27 cellular contexts compared by ENCODE assay signal in genomic region chr1:118921994-118922393, GRCh38.
"Had no signal": no experiment of that assay in that cellular context is flagged by ENCODE, and none has a peak within 500 bp of the region (broad histone marks: within the 10 kb centered on the region; RNA-seq: fewer than 3 reads in every experiment).

No MANE protein-coding gene starts in this region.

- H3K4me1 Mint-ChIP-seq: natural killer cell; neural crest cell; stimulated activated naive CD8-positive, alpha-beta T cell treated with anti-CD3 and anti-CD28 coated beads, Interleukin-15, amount 100 ng/mL, for 72 hours had no signal

- H3K9ac ChIP-seq: parathyroid adenoma had no signal

- H3K9me3 ChIP-seq: gastrocnemius medialis, heart left ventricle, suprapubic skin, transverse colon, upper lobe of right lung, uterus had no signal

- H3K27me3 ChIP-seq: gastrocnemius medialis, heart left ventricle, hepatocyte, suprapubic skin, transverse colon, upper lobe of right lung, uterus had no signal

- H3K9me3 Mint-ChIP-seq: memory B cell, neural crest cell had no signal

- H3K4me3 ChIP-seq: gastrocnemius medialis, heart left ventricle, hepatocyte, lung, smooth muscle cell, suprapubic skin, transverse colon, upper lobe of right lung, uterus had no signal

- H3K4me1 ChIP-seq: gastrocnemius medialis, heart left ventricle, parathyroid adenoma, suprapubic skin, transverse colon, upper lobe of right lung, uterus had no signal

- H3K79me2 ChIP-seq: hepatocyte, parathyroid adenoma had no signal

- H2AFZ ChIP-seq: hepatocyte, parathyroid adenoma had no signal

- DNase-seq: cortex of kidney; effector memory CD8-positive, alpha-beta T cell; foreskin fibroblast; gastrocnemius medialis; heart left ventricle; kidney; natural killer cell; stimulated activated CD4-positive, alpha-beta T cell treated with anti-CD3 and anti-CD28 coated beads, Interleukin-12 subunit alpha, Interleukin-12 subunit beta, amount 100 ng/mL, for 4 hours; stimulated activated CD4-positive, alpha-beta T cell treated with anti-CD3 and anti-CD28 coated beads, Interleukin-1b, Interleukin-23, amount 100 ng/mL, for 48 hours; stimulated activated CD4-positive, alpha-beta T cell treated with anti-CD3 and anti-CD28 coated beads, Interleukin-4, amount 100 ng/mL, for 1 hour; stimulated activated CD8-positive, alpha-beta memory T cell treated with anti-CD3 and anti-CD28 coated beads, Interleukin-4, amount 100 ng/mL, for 48 hours; stimulated activated naive CD4-positive, alpha-beta T cell; stimulated activated naive CD8-positive, alpha-beta T cell treated with anti-CD3 and anti-CD28 coated beads, Interleukin-15, amount 100 ng/mL, for 72 hours; transverse colon; upper lobe of right lung; uterus had no signal

- H3K36me3 Mint-ChIP-seq: memory B cell, natural killer cell had no signal

- H3K4me3 Mint-ChIP-seq: effector memory CD8-positive, alpha-beta T cell; memory B cell; natural killer cell; neural crest cell; stimulated activated naive CD8-positive, alpha-beta T cell treated with anti-CD3 and anti-CD28 coated beads, Interleukin-15, amount 100 ng/mL, for 72 hours had no signal

- H3K36me3 ChIP-seq: heart left ventricle, suprapubic skin, transverse colon, upper lobe of right lung, uterus had no signal

- H3K27ac Mint-ChIP-seq: effector memory CD8-positive, alpha-beta T cell; memory B cell; natural killer cell; progenitor cell of endocrine pancreas; stimulated activated naive CD8-positive, alpha-beta T cell treated with anti-CD3 and anti-CD28 coated beads, Interleukin-15, amount 100 ng/mL, for 72 hours had no signal

- FAIRE-seq: endometrium, kidney had no signal

- H3K4me2 ChIP-seq: hepatocyte, smooth muscle cell had no signal

- H3K27ac ChIP-seq: heart left ventricle, hepatocyte, parathyroid adenoma, suprapubic skin, transverse colon, upper lobe of right lung, uterus had no signal

- H3K27me3 Mint-ChIP-seq: stimulated activated naive CD8-positive, alpha-beta T cell treated with anti-CD3 and anti-CD28 coated beads, Interleukin-15, amount 100 ng/mL, for 72 hours had no signal

- ATAC-seq: effector memory CD8-positive, alpha-beta T cell; gastrocnemius medialis; heart left ventricle; left lobe of liver; natural killer cell; sciatic nerve; stimulated activated naive CD8-positive, alpha-beta T cell treated with anti-CD3 and anti-CD28 coated beads, Interleukin-15, amount 100 ng/mL, for 72 hours; upper lobe of right lung had no signal
